ENCODE assay signal across 8 cellular contexts in genomic region chr1:9787702-9788101, GRCh38. TPM values are rescaled to one million over a fixed set of nuclear protein-coding genes. Genes with fewer than 3 reads are reported as not detected.
DNase-seq lines count a peak whose midpoint lies in the region; ATAC-seq and TF ChIP-seq lines count a peak whose summit lies in the region.

No MANE protein-coding gene starts in this region.

- peak; percentile 63 for DNase-seq in CD1c-positive myeloid dendritic cell (ENCODE audit: extremely low spot score)
- DNase-seq in T-helper 17 cell: peak in 2 of 3 donors; percentile 15 to 36
- peak; percentile 31 for DNase-seq in effector CD4-positive, alpha-beta T cell
- DNase-seq in progenitor cell of endocrine pancreas (ENCODE audit: low spot score, unreplicated experiment): no peak
- DNase-seq in mesendoderm: no peak
- no peak for DNase-seq in cerebellar cortex (ENCODE audit: low spot score)
- no peak for DNase-seq in epidermal melanocyte (ENCODE audit: insufficient read length, low spot score)

- no peak overlapping the region for H4K5ac ChIP-seq in mesendoderm (ENCODE audit: low read length)

- H3K9me3 Mint-ChIP-seq in progenitor cell of endocrine pancreas (ENCODE audit: low read depth): no peaks in the 10 kb centered on the region

- H2BK15ac ChIP-seq in mesendoderm (replicated peaks; ENCODE audit: low read depth): no peak overlapping the region

- H2BK5ac ChIP-seq in mesendoderm (ENCODE audit: low read length): no peak overlapping the region

- no peak overlapping the region for H3K27ac ChIP-seq in mesendoderm (ENCODE audit: low read depth, low read length)

- WGBS in mesendoderm (ENCODE audit: extremely low coverage, insufficient coverage, low lambda C conversion rate): no CpG with 5 or more reads among the region's 8 CpGs

- TF ChIP-seq CTCF in progenitor cell of endocrine pancreas (IDR thresholded peaks at IDR 0.05; ENCODE audit: unreplicated experiment): no peak

- no peaks in the 10 kb centered on the region for H3K36me3 ChIP-seq in mesendoderm (ENCODE audit: control insufficient read depth, insufficient read depth, low read length)

- H3K18ac ChIP-seq in mesendoderm (ENCODE audit: low read length): no peak overlapping the region

- H3K27ac Mint-ChIP-seq in T-helper 17 cell (peak overlapping the region; percentile 96), progenitor cell of endocrine pancreas (no peak overlapping the region)

- no peak overlapping the region for H3K4me3 ChIP-seq in mesendoderm (ENCODE audit: low read length)

- no peak overlapping the region for H2AK5ac ChIP-seq in mesendoderm (ENCODE audit: low read length)

- H3K4me3 Mint-ChIP-seq in T-helper 17 cell (peak overlapping the region; percentile 87), progenitor cell of endocrine pancreas (ENCODE audit: low read depth) (no peak overlapping the region)

- no peak overlapping the region for H4K8ac ChIP-seq in mesendoderm (ENCODE audit: low read depth, low read length)

- H3K4me1 Mint-ChIP-seq in T-helper 17 cell (peaks cover 23% of the 10 kb centered on the region), progenitor cell of endocrine pancreas (ENCODE audit: low read depth) (peaks cover 5% of the 10 kb centered on the region)

- peaks cover 12% of the 10 kb centered on the region for H3K79me1 ChIP-seq in mesendoderm (ENCODE audit: low read length)

- H3K36me3 Mint-ChIP-seq in T-helper 17 cell (ENCODE audit: low read depth): no peaks in the 10 kb centered on the region
- peaks cover 5% of the 10 kb centered on the region for H3K36me3 Mint-ChIP-seq in progenitor cell of endocrine pancreas (ENCODE audit: insufficient read depth)

- H3K27me3 ChIP-seq in mesendoderm (ENCODE audit: insufficient read depth, low read length, poor library complexity): no peaks in the 10 kb centered on the region

- H3K9ac ChIP-seq in mesendoderm (ENCODE audit: low read length): no peak overlapping the region

- no peak overlapping the region for H3K56ac ChIP-seq in mesendoderm (ENCODE audit: low read length)

- H2BK120ac ChIP-seq in mesendoderm (ENCODE audit: low read depth, low read length): no peak overlapping the region

- H3K4me2 ChIP-seq in mesendoderm (ENCODE audit: low read length): no peak overlapping the region

- H3K23ac ChIP-seq in mesendoderm (ENCODE audit: low read length): no peak overlapping the region

- H3K79me2 ChIP-seq in mesendoderm (ENCODE audit: control insufficient read depth, insufficient read depth, low read length): peaks cover 23% of the 10 kb centered on the region

- ATAC-seq in HG02610 (IDR thresholded peaks at IDR 0.05; ENCODE audit: unreplicated experiment) (peak; percentile 75), T-helper 17 cell (peak; percentile 98)

- no peak overlapping the region for H3K4ac ChIP-seq in mesendoderm (ENCODE audit: low read depth, low read length)

- no peaks in the 10 kb centered on the region for H3K27me3 Mint-ChIP-seq in T-helper 17 cell
- no peaks in the 10 kb centered on the region for H3K27me3 Mint-ChIP-seq in progenitor cell of endocrine pancreas

- peaks cover 2% of the 10 kb centered on the region for H3K4me1 ChIP-seq in mesendoderm (ENCODE audit: control insufficient read depth, low read depth, low read length)

- no peaks in the 10 kb centered on the region for H3K9me3 ChIP-seq in T-helper 17 cell (ENCODE audit: control insufficient read depth, low read length, poor library complexity, severe bottlenecking)

RNA-seq across cellular contexts. Expression of gene CLSTN1, which starts 36.1 kb away (rescaled TPM):
- 10 to 100 TPM; 86.3 to 91.5 TPM for total RNA-seq in T-helper 17 cell
- total RNA-seq in progenitor cell of endocrine pancreas: 128 and 130 TPM in 2 replicates
- polyA plus RNA-seq in mesendoderm (2013, experiment 1 of 2): 43.7 TPM
- 43.4 TPM for polyA plus RNA-seq in mesendoderm (2013, experiment 2 of 2)

Comparison
In these comparisons a context has a peak if more than half of its experiments do, and no peak if none do; other contexts are left out.
1. DNase-seq: peak in CD1c-positive myeloid dendritic cell (single experiment), T-helper 17 cell (2 of 3) and effector CD4-positive, alpha-beta T cell (single experiment); none in progenitor cell of endocrine pancreas (single experiment), mesendoderm (single experiment), cerebellar cortex (single experiment) and epidermal melanocyte (single experiment).